ENCODE assay signal across 17 cellular contexts in genomic region chr22:41683616-41684015, GRCh38. TPM values are rescaled to one million over a fixed set of nuclear protein-coding genes. Genes with fewer than 3 reads are reported as not detected.
DNase-seq lines count a peak whose midpoint lies in the region; ATAC-seq, FAIRE-seq and TF ChIP-seq lines count a peak whose summit lies in the region.
"Had no signal": no experiment of that assay in that cellular context is flagged by ENCODE, and none has a peak within 500 bp of the region (broad histone marks: within the 10 kb centered on the region; RNA-seq: fewer than 3 reads in every experiment).

No MANE protein-coding gene starts in this region.

- WGBS in GM12878 (ENCODE audit: insufficient coverage, insufficient replicate concordance, low lambda C conversion rate, missing lambda C conversion rate) = 50% methylated on average over 3 of the region's 3 CpGs

- in situ Hi-C loops in GM12878 (cut with MboI) = no loop called here

- H3K9me3 ChIP-seq in PC-9 (ENCODE audit: insufficient read depth, low read depth) (no peaks in the 10 kb centered on the region), GM12878 (replicated peaks; ENCODE audit: control insufficient read depth, insufficient read depth, low read length) (no peaks in the 10 kb centered on the region)
- H3K9me3 ChIP-seq: adrenal gland had no signal

- H3K27me3 ChIP-seq in PC-9 (ENCODE audit: insufficient read depth, low read depth) (no peaks in the 10 kb centered on the region), GM12878 (replicated peaks in 1 of 2; ENCODE audit: control insufficient read depth in 2 of 2, insufficient read depth in 2 of 2, low read length in 1 of 2) (no peaks in the 10 kb centered on the region)
- H3K27me3 ChIP-seq: adrenal gland had no signal

- no peak for TF ChIP-seq RAD21 in GM12878 (IDR thresholded peaks at IDR 0.05; ENCODE audit: insufficient read depth, low read depth, low read length)

- H3K4me2 ChIP-seq in PC-9 = no peak overlapping the region
- H3K4me2 ChIP-seq in GM12878 (ENCODE audit: control insufficient read depth, insufficient read depth) = peak overlapping the region; percentile 27; the same call in 1 of the 2 replicates

- DNase-seq in T-helper 2 cell treated with Interferon-gamma antibody and Interleukin-4, amounts not matched to agents 5 μg/mL and 100 μg/mL, for 36 hours (ENCODE audit: low spot score) = no peak
- DNase-seq in T-helper 2 cell = no peak
- peak in 1 of 2 experiments; percentile 51 for DNase-seq in PC-9
- no peak for DNase-seq in GM12878 (ENCODE audit: low read depth, low spot score)
- no peak for DNase-seq in nephron progenitor cell
- no peak for DNase-seq in frontal cortex (ENCODE audit: low spot score in 2 of 2)
- DNase-seq in activated gamma-delta T cell treated with Interleukin-2 at 50 U/mL for 16 hours = no peak
- DNase-seq: hypothalamus, left ventricle myocardium superior, NCI-H1417, small intestine, substantia nigra had no signal

- RAD21 ChIA-PET in GM12878 (lab: Charles Lee; ENCODE audit: unreplicated experiment) = interaction anchor here (0.6 kb wide), 1 partner anchor 15 kb away, joined by 4 read pairs; no protein-coding TSS in a partner anchor

- peaks cover 32% of the 10 kb centered on the region for H3F3A ChIP-seq in PC-9 (ENCODE audit: insufficient read depth, low read depth)

- H3K4me3 Mint-ChIP-seq in T-helper 2 cell treated with Interferon-gamma antibody and Interleukin-4, amounts not matched to agents 5 μg/mL and 100 μg/mL, for 36 hours = no peak overlapping the region
- H3K4me3 Mint-ChIP-seq in nephron progenitor cell = peak overlapping the region; percentile 100

- intact Hi-C loops in PC-9 (cut with micrococcal nuclease; ENCODE audit: unreplicated experiment) (no loop called here), GM12878 (cut with micrococcal nuclease; ENCODE audit: unreplicated experiment) (no loop called here)

- peak overlapping the region; percentile 98 for H3K27ac Mint-ChIP-seq in T-helper 2 cell treated with Interferon-gamma antibody and Interleukin-4, amounts not matched to agents 5 μg/mL and 100 μg/mL, for 36 hours
- H3K27ac Mint-ChIP-seq in nephron progenitor cell = no peak overlapping the region

- ATAC-seq in GM12878 (no peak), HG03565 (IDR thresholded peaks at IDR 0.05; ENCODE audit: unreplicated experiment) (no peak)
- ATAC-seq: Panc1 had no signal

- H3K36me3 ChIP-seq in PC-9 (ENCODE audit: low read depth) (peaks cover 24% of the 10 kb centered on the region; the same call in 1 of the 2 replicates), GM12878 (ENCODE audit: control insufficient read depth in 2 of 2, insufficient read depth in 2 of 2, low read length in 1 of 2) (peaks cover 5 to 6% of the 10 kb centered on the region in 2 experiments)

- H3K27ac ChIP-seq in PC-9 (peak overlapping the region; percentile 59), GM12878 (ENCODE audit: control insufficient read depth, insufficient read depth) (no peak overlapping the region)

- CTCF ChIA-PET in PC-9 (lab: Charles Lee) (no interaction called here), GM12878 (lab: Yijun Ruan, JAX) (interaction anchor here (0.6 to 2.1 kb wide), 2 partner anchors 13 to 773 kb away, joined by 4 to 7 read pairs; no protein-coding TSS in a partner anchor)

- SMC1A ChIA-PET in GM12878 (lab: Charles Lee; ENCODE audit: uncharacterized antibody, unreplicated experiment) = interaction anchor here (0.6 kb wide), 1 partner anchor 350 kb away, joined by 3 read pairs; no protein-coding TSS in a partner anchor

- BruUV-seq in PC-9 (replicated peaks; lab: Mats Ljungman, UMichigan) (no TSS peak), GM12878 (replicated peaks; lab: Mats Ljungman, UMichigan) (no TSS peak)

- no peaks in the 10 kb centered on the region for H3K9me3 Mint-ChIP-seq in T-helper 2 cell treated with Interferon-gamma antibody and Interleukin-4, amounts not matched to agents 5 μg/mL and 100 μg/mL, for 36 hours
- no peaks in the 10 kb centered on the region for H3K9me3 Mint-ChIP-seq in nephron progenitor cell

- H3K4me1 ChIP-seq in PC-9 (replicated peaks; ENCODE audit: insufficient read depth) = peaks cover 26% of the 10 kb centered on the region
- H3K4me1 ChIP-seq in GM12878 (ENCODE audit: control insufficient read depth, insufficient read depth, low read length) = no peaks in the 10 kb centered on the region

- no peaks in the 10 kb centered on the region for H3K27me3 Mint-ChIP-seq in T-helper 2 cell treated with Interferon-gamma antibody and Interleukin-4, amounts not matched to agents 5 μg/mL and 100 μg/mL, for 36 hours (ENCODE audit: low read depth)
- peaks cover 4% of the 10 kb centered on the region for H3K27me3 Mint-ChIP-seq in nephron progenitor cell (ENCODE audit: low read depth, poor library complexity)

- TF ChIP-seq POLR2A in GM12878 (IDR thresholded peaks at IDR 0.05; ENCODE audit: low read depth, low read length) = no peak

- peaks cover 13% of the 10 kb centered on the region for H3K36me3 Mint-ChIP-seq in T-helper 2 cell treated with Interferon-gamma antibody and Interleukin-4, amounts not matched to agents 5 μg/mL and 100 μg/mL, for 36 hours (ENCODE audit: low read depth)
- H3K36me3 Mint-ChIP-seq in nephron progenitor cell (ENCODE audit: low read depth) = peaks cover 30% of the 10 kb centered on the region

- FAIRE-seq in GM12878 (lab: Jason Lieb, UNC) = no peak
- no peak for FAIRE-seq in frontal cortex (lab: Jason Lieb, UNC)
- FAIRE-seq: colon, small intestine had no signal

- TF ChIP-seq EP300 in GM12878 (IDR thresholded peaks at IDR 0.05; ENCODE audit: borderline replicate concordance in 1 of 2, control insufficient read depth in 1 of 2, low read depth in 2 of 2, low read length in 2 of 2) = no peak

- H2AFZ ChIP-seq in PC-9 (no peak overlapping the region), GM12878 (ENCODE audit: control insufficient read depth, low read depth, low read length) (no peak overlapping the region)

- H3K9me2 ChIP-seq in PC-9 (ENCODE audit: insufficient read depth) = no peaks in the 10 kb centered on the region

- POLR2A ChIA-PET in PC-9 (lab: Charles Lee; ENCODE audit: unreplicated experiment) = interaction anchor here (0.8 kb wide), 1 partner anchor 34 kb away, joined by 5 read pairs; no protein-coding TSS in a partner anchor
- POLR2A ChIA-PET in GM12878 (lab: Charles Lee) = interaction anchor here (0.6 kb wide), 1 partner anchor 13 kb away, joined by 3 read pairs; no protein-coding TSS in a partner anchor

- H3K4me1 Mint-ChIP-seq in T-helper 2 cell treated with Interferon-gamma antibody and Interleukin-4, amounts not matched to agents 5 μg/mL and 100 μg/mL, for 36 hours (ENCODE audit: low read depth) = peaks cover 19% of the 10 kb centered on the region
- peaks cover 22% of the 10 kb centered on the region for H3K4me1 Mint-ChIP-seq in nephron progenitor cell

- no peak for TF ChIP-seq CTCF in PC-9 (conservative IDR thresholded peaks at IDR 0.05)
- TF ChIP-seq CTCF in GM12878 (IDR thresholded peaks at IDR 0.05 in 2 of 3, conservative IDR thresholded peaks at IDR 0.05 in 1 of 3; ENCODE audit: control insufficient read depth in 2 of 3, extremely low read depth in 1 of 3, insufficient read depth in 1 of 3, low read depth in 3 of 3, low read length in 3 of 3) = no peak
- TF ChIP-seq CTCF in nephron progenitor cell (IDR thresholded peaks at IDR 0.05) = no peak

- peaks cover 99% of the 10 kb centered on the region for H3K79me2 ChIP-seq in PC-9 (ENCODE audit: low read depth)
- H3K79me2 ChIP-seq in GM12878 (ENCODE audit: control insufficient read depth, insufficient read depth, low read length) = peaks cover 87% of the 10 kb centered on the region

- peaks cover 71% of the 10 kb centered on the region for H4K20me1 ChIP-seq in PC-9 (ENCODE audit: insufficient read depth)
- H4K20me1 ChIP-seq in GM12878 (ENCODE audit: control insufficient read depth, insufficient read depth) = no peaks in the 10 kb centered on the region; the same call in 1 of the 2 replicates

- no peak overlapping the region for H3K4me3 ChIP-seq in PC-9
- H3K4me3 ChIP-seq in GM12878 = no peak overlapping the region
- H3K4me3 ChIP-seq: adrenal gland had no signal

- H3K9ac ChIP-seq in GM12878 (ENCODE audit: control insufficient read depth, insufficient read depth, low read length) = no peak overlapping the region

RNA-seq across cellular contexts. Expression of gene SNU13, which starts 5.1 kb away (rescaled TPM):
- 197 and 229 TPM in 2 replicates for total RNA-seq in PC-9 (2021)
- total RNA-seq in GM12878 (2013; cell fraction: nucleolus; rRNA removed) = 43.0 and 51.7 TPM in 2 replicates
- 196 and 204 TPM in 2 replicates for total RNA-seq in GM12878 (2014; rRNA removed)
- 153 and 157 TPM in 2 replicates for total RNA-seq in GM12878 (2014; rRNA removed; fragmentation: Illumina TruSeq; extraction: Trizol)
- total RNA-seq in GM12878 (2021) = 232 and 236 TPM in 2 replicates
- 192 TPM for polyA plus RNA-seq in GM12878 (2011; ENCODE audit: low read depth)
- polyA plus RNA-seq in GM12878 (2011; rRNA removed) = 158 and 265 TPM in 2 replicates
- 270 and 433 TPM in 2 replicates for polyA plus RNA-seq in GM12878 (2011; cell fraction: cytosol; rRNA removed)
- 170 and 206 TPM in 2 replicates for polyA plus RNA-seq in GM12878 (2011; cell fraction: nucleus; rRNA removed)
- 142 and 149 TPM in 2 replicates for polyA plus RNA-seq in GM12878 (2012)
- polyA plus RNA-seq in GM12878 (2014; fragmentation: Illumina TruSeq; extraction: Trizol) = 123 and 211 TPM in 2 replicates
- polyA plus RNA-seq in GM12878 (2014; fragmentation: Nextera tagmentation; extraction: Ambion mirVana) = 100 to 1,000 TPM; 611 to 870 TPM
- 246 and 249 TPM in 2 replicates for polyA plus RNA-seq in GM12878 (2014; rRNA removed)
- 100 to 1,000 TPM; 457 to 472 TPM for polyA plus RNA-seq in GM12878 (2016; fragmentation: Nextera tagmentation; extraction: Ambion mirVana)
- polyA minus RNA-seq in GM12878 (2011; rRNA and poly(A)+ RNA removed) = 105 and 142 TPM in 2 replicates
- 37.7 and 51.7 TPM in 2 replicates for polyA minus RNA-seq in GM12878 (2011; cell fraction: cytosol; rRNA and poly(A)+ RNA removed)
- 27.7 and 41.9 TPM in 2 replicates for polyA minus RNA-seq in GM12878 (2011; cell fraction: nucleus; rRNA and poly(A)+ RNA removed)
- total RNA-seq in frontal cortex = 74.6 TPM

RNA-seq across cellular contexts. Expression of gene MEI1, which starts 15.7 kb away (rescaled TPM):
- total RNA-seq in PC-9 (2021) (0.55 and 0.61 TPM in 2 replicates), GM12878 (2014; rRNA removed) (33.4 and 42.2 TPM in 2 replicates), GM12878 (2014; rRNA removed; fragmentation: Illumina TruSeq; extraction: Trizol) (28.1 and 30.3 TPM in 2 replicates), GM12878 (2021) (31.0 and 33.1 TPM in 2 replicates), frontal cortex (0.41 TPM)
- 33.1 and 40.8 TPM in 2 replicates for total RNA-seq in GM12878 (2013; cell fraction: nucleolus; rRNA removed)
- 49.4 TPM for polyA plus RNA-seq in GM12878 (2011; ENCODE audit: low read depth)
- polyA plus RNA-seq in GM12878 (2011; rRNA removed) (30.6 and 33.9 TPM in 2 replicates), GM12878 (2014; fragmentation: Illumina TruSeq; extraction: Trizol) (19.2 and 27.9 TPM in 2 replicates), GM12878 (2014; fragmentation: Nextera tagmentation; extraction: Ambion mirVana) (10 to 100 TPM; 32.3 to 37.7 TPM), GM12878 (2014; rRNA removed) (44.8 and 47.3 TPM in 2 replicates), GM12878 (2016; fragmentation: Nextera tagmentation; extraction: Ambion mirVana) (10 to 100 TPM; 48.8 to 48.9 TPM)
- polyA plus RNA-seq in GM12878 (2011; cell fraction: cytosol; rRNA removed) = 47.3 and 55.1 TPM in 2 replicates
- 44.9 and 61.2 TPM in 2 replicates for polyA plus RNA-seq in GM12878 (2011; cell fraction: nucleus; rRNA removed)
- polyA plus RNA-seq in GM12878 (2012) = 45.8 and 48.1 TPM in 2 replicates
- 25.2 and 39.6 TPM in 2 replicates for polyA minus RNA-seq in GM12878 (2011; rRNA and poly(A)+ RNA removed)
- polyA minus RNA-seq in GM12878 (2011; cell fraction: cytosol; rRNA and poly(A)+ RNA removed) = 7.6 and 14.7 TPM in 2 replicates
- 21.6 and 23.9 TPM in 2 replicates for polyA minus RNA-seq in GM12878 (2011; cell fraction: nucleus; rRNA and poly(A)+ RNA removed)
- total RNA-seq: H4 had no signal

Comparison
In these comparisons a context has a peak if more than half of its experiments do, and no peak if none do; other contexts are left out.
1. RNA of gene MEI1, which starts 15.7 kb away (total RNA-seq): 28.1 to 42.2 TPM in GM12878; 0.55 to 0.61 TPM in PC-9 and 0.41 TPM in frontal cortex (single experiment); every median in the first group is over 10 times any median in the second.